In genomic region chr3:155862290-155862982, GRCh38 we compare ENCODE assay signal across 8 cellular contexts. TPM values are rescaled to one million over a fixed set of nuclear protein-coding genes. Genes with fewer than 3 reads are reported as not detected.
DNase-seq lines count a peak whose midpoint lies in the region; ATAC-seq and TF ChIP-seq lines count a peak whose summit lies in the region.
"Not testable (repeated sequence)": the region's sequence is repeated elsewhere in the genome, so short reads cannot be mapped to it uniquely, and the experiment has no call there.

No MANE protein-coding gene starts in this region.

- not testable (repeated sequence) for H3K4me1 ChIP-seq in HEK293 (ENCODE audit: control insufficient read depth, insufficient read depth, low read length)

- not testable (repeated sequence) for TF ChIP-seq CTCF in HEK293 (tag by site-specific recombination; IDR thresholded peaks at IDR 0.05); fibroblast of the aortic adventitia (IDR thresholded peaks at IDR 0.05; ENCODE audit: insufficient read depth, low read length)

- H3K36me3 ChIP-seq in HEK293 (ENCODE audit: control insufficient read depth in 2 of 2, insufficient read depth in 1 of 2, low read length in 2 of 2), result not testable (repeated sequence)

- H3K9me3 Mint-ChIP-seq in T-helper 1 cell treated with Interleukin-12 subunit alpha and Interleukin-12 subunit beta and Interleukin-4 antibody, amounts not matched to agents 30 μg/mL and 1 μg/mL, for 36 hours; activated naive CD8-positive, alpha-beta T cell treated with anti-CD3 and anti-CD28 coated beads, Interleukin-2, amount 50 U/mL, for 24 hours: not testable (repeated sequence)

- H3K27ac Mint-ChIP-seq in T-helper 1 cell treated with Interleukin-12 subunit alpha and Interleukin-12 subunit beta and Interleukin-4 antibody, amounts not matched to agents 30 μg/mL and 1 μg/mL, for 36 hours, result peak overlapping the region; percentile 86
- H3K27ac Mint-ChIP-seq in activated naive CD8-positive, alpha-beta T cell treated with anti-CD3 and anti-CD28 coated beads, Interleukin-2, amount 50 U/mL, for 24 hours, result peak overlapping the region; percentile 79

- not testable (repeated sequence) for H3K9me3 ChIP-seq in HEK293 (ENCODE audit: control insufficient read depth, insufficient read depth, low read depth, low read length)

- CTCF ChIA-PET in HEK293 (lab: Yijun Ruan, JAX), result not testable (repeated sequence)

- H3K4me1 Mint-ChIP-seq in T-helper 1 cell treated with Interleukin-12 subunit alpha and Interleukin-12 subunit beta and Interleukin-4 antibody, amounts not matched to agents 30 μg/mL and 1 μg/mL, for 36 hours (ENCODE audit: low read depth), result peaks cover 22% of the 10 kb centered on the region
- peaks cover 26% of the 10 kb centered on the region for H3K4me1 Mint-ChIP-seq in activated naive CD8-positive, alpha-beta T cell treated with anti-CD3 and anti-CD28 coated beads, Interleukin-2, amount 50 U/mL, for 24 hours

- not testable (repeated sequence) for H3K36me3 Mint-ChIP-seq in T-helper 1 cell treated with Interleukin-12 subunit alpha and Interleukin-12 subunit beta and Interleukin-4 antibody, amounts not matched to agents 30 μg/mL and 1 μg/mL, for 36 hours (ENCODE audit: low read depth); activated naive CD8-positive, alpha-beta T cell treated with anti-CD3 and anti-CD28 coated beads, Interleukin-2, amount 50 U/mL, for 24 hours (ENCODE audit: low read depth)

- H3K27me3 Mint-ChIP-seq in T-helper 1 cell treated with Interleukin-12 subunit alpha and Interleukin-12 subunit beta and Interleukin-4 antibody, amounts not matched to agents 30 μg/mL and 1 μg/mL, for 36 hours (ENCODE audit: low read depth); activated naive CD8-positive, alpha-beta T cell treated with anti-CD3 and anti-CD28 coated beads, Interleukin-2, amount 50 U/mL, for 24 hours: not testable (repeated sequence)

- DNase-seq in NCI-H69 (lab: John Stamatoyannopoulos, UW), result peak; percentile 68
- peak; percentile 66 for DNase-seq in activated CD8-positive, alpha-beta memory T cell treated with anti-CD3 and anti-CD28 coated beads for 24 hours
- peak; percentile 50 for DNase-seq in activated naive CD8-positive, alpha-beta T cell treated with anti-CD3 and anti-CD28 coated beads, Interleukin-2, amount 50 U/mL, for 24 hours
- DNase-seq in fibroblast of the aortic adventitia (ENCODE audit: low read depth), result peak; percentile 60
- DNase-seq in stimulated activated CD4-positive, alpha-beta T cell treated with anti-CD3 and anti-CD28 coated beads, Interleukin-12 subunit alpha, Interleukin-12 subunit beta, amount 100 ng/mL, for 48 hours (ENCODE audit: low read depth in 2 of 3, low spot score in 1 of 3), result peak; percentile 27 to 57 (median 48)
- DNase-seq in stromal cell of bone marrow (ENCODE audit: low read depth), result peak; percentile 63

- not testable (repeated sequence) for H3K4me3 ChIP-seq in HEK293 (ENCODE audit: low read depth, low read length); fibroblast of the aortic adventitia (ENCODE audit: low read depth, low read length)

- POLR2A ChIA-PET in HEK293 (lab: Yijun Ruan, JAX), result not testable (repeated sequence)

- ATAC-seq in activated naive CD8-positive, alpha-beta T cell treated with anti-CD3 and anti-CD28 coated beads, Interleukin-2, amount 50 U/mL, for 24 hours, result peak; percentile 97

- H3K27ac ChIP-seq in HEK293 (ENCODE audit: extremely low read depth, low read depth, low read length), result not testable (repeated sequence)

- peak overlapping the region; percentile 40 for H3K4me3 Mint-ChIP-seq in T-helper 1 cell treated with Interleukin-12 subunit alpha and Interleukin-12 subunit beta and Interleukin-4 antibody, amounts not matched to agents 30 μg/mL and 1 μg/mL, for 36 hours
- peak overlapping the region; percentile 40 for H3K4me3 Mint-ChIP-seq in activated naive CD8-positive, alpha-beta T cell treated with anti-CD3 and anti-CD28 coated beads, Interleukin-2, amount 50 U/mL, for 24 hours

TF ChIP-seq in HEK293, 187 proteins besides CTCF, POLR2A, EP300 and RAD21:
- TF ChIP-seq SP2 (tag by site-specific recombination; IDR thresholded peaks at IDR 0.05) (peak; percentile 24; the same call in 1 of the 2 replicates), SCRT2 (tag by site-specific recombination; IDR thresholded peaks at IDR 0.05) (peak; percentile 76), ZNF394 (tag by site-specific recombination; IDR thresholded peaks at IDR 0.05; ENCODE audit: borderline replicate concordance) (0 out of 2 replicates have a peak, but pooled peaks have one; percentile 23), SCRT1 (tag by site-specific recombination; IDR thresholded peaks at IDR 0.05; ENCODE audit: borderline replicate concordance) (peak; percentile 78), ZNF629 (tag by site-specific recombination; IDR thresholded peaks at IDR 0.05) (peak; percentile 29; the same call in 1 of the 2 replicates)
- TF ChIP-seq, protein P1, sequence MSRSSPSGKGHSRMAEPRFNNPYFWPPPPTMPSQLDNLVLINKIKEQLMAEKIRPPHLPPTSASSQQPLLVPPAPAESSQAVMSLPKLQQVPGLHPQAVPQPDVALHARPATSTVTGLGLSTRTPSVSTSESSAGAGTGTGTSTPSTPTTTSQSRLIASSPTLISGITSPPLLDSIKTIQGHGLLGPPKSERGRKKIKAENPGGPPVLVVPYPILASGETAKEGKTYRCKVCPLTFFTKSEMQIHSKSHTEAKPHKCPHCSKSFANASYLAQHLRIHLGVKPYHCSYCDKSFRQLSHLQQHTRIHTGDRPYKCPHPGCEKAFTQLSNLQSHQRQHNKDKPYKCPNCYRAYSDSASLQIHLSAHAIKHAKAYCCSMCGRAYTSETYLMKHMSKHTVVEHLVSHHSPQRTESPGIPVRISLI (tag by site-specific recombination; IDR thresholded peaks at IDR 0.05), result 0 out of 2 replicates have a peak, but pooled peaks have one; percentile 29
TF ChIP-seq in HEK293: peak in this region for 6; not testable (repeated sequence) for 181.

RNA-seq across cellular contexts. Expression of gene GMPS, which starts 8.0 kb away (rescaled TPM):
- 87.5 and 88.1 TPM in 2 replicates for total RNA-seq in fibroblast of the aortic adventitia (ENCODE audit: low replicate concordance)

RNA-seq across cellular contexts. Expression of gene SLC33A1, which starts 8.2 kb away (rescaled TPM):
- total RNA-seq in fibroblast of the aortic adventitia (ENCODE audit: low replicate concordance), result 24.4 and 49.8 TPM in 2 replicates

RNA-seq across cellular contexts. Expression of gene C3orf33, which starts 56.4 kb away (rescaled TPM):
- total RNA-seq in fibroblast of the aortic adventitia (ENCODE audit: low replicate concordance), result 2.8 and 5.7 TPM in 2 replicates
